ENCODE assay signal across 18 cellular contexts in genomic region chr1:163914785-163915413, GRCh38.
DNase-seq lines count a peak whose midpoint lies in the region; ATAC-seq and TF ChIP-seq lines count a peak whose summit lies in the region.
"Had no signal": no experiment of that assay in that cellular context is flagged by ENCODE, and none has a peak within 500 bp of the region (broad histone marks: within the 10 kb centered on the region; RNA-seq: fewer than 3 reads in every experiment).

No MANE protein-coding gene starts in this region.

- no peak overlapping the region for H3K27ac ChIP-seq in upper lobe of right lung

- H3K36me3 ChIP-seq in upper lobe of right lung: no peaks in the 10 kb centered on the region
- H3K36me3 ChIP-seq in MG63: no peaks in the 10 kb centered on the region

- TF ChIP-seq CTCF in upper lobe of right lung (IDR thresholded peaks at IDR 0.05): no peak

- no peak overlapping the region for H3K4me3 Mint-ChIP-seq in immature natural killer cell
- H3K4me3 Mint-ChIP-seq: activated naive CD4-positive, alpha-beta T cell treated with anti-CD3 and anti-CD28 coated beads, Interleukin-2, amount 50 U/mL, for 24 hours; naive thymus-derived CD4-positive, alpha-beta T cell; stimulated activated effector memory CD8-positive, alpha-beta T cell treated with anti-CD3 and anti-CD28 coated beads, Interleukin-12 subunit alpha, Interleukin-12 subunit beta, amount 100 ng/mL, for 72 hours had no signal

- DNase-seq in AG08395 (ENCODE audit: low spot score) (peak; percentile 8), immature natural killer cell (no peak), upper lobe of right lung (no peak), MG63 (no peak)
- DNase-seq in activated CD4-positive, alpha-beta T cell treated with anti-CD3 and anti-CD28 coated beads, Interleukin-2, amount 50 U/mL, for 1 hour: no peak
- DNase-seq: activated CD8-positive, alpha-beta memory T cell treated with anti-CD3 and anti-CD28 coated beads for 24 hours; caudate nucleus; naive thymus-derived CD4-positive, alpha-beta T cell; NCI-H1105; NCI-H524; retina; stimulated activated CD4-positive, alpha-beta T cell treated with anti-CD3 and anti-CD28 coated beads, Interleukin-2, amount 100 ng/mL, for 24 hours had no signal

- peaks cover 0 to 2% (median 0%) of the 10 kb centered on the region in 3 donors for H3K27me3 Mint-ChIP-seq in immature natural killer cell (ENCODE audit: low read depth in 3 of 3)
- H3K27me3 Mint-ChIP-seq: activated naive CD4-positive, alpha-beta T cell treated with anti-CD3 and anti-CD28 coated beads, Interleukin-2, amount 50 U/mL, for 24 hours; naive thymus-derived CD4-positive, alpha-beta T cell had no signal

- H3K27ac Mint-ChIP-seq in immature natural killer cell: no peak overlapping the region
- H3K27ac Mint-ChIP-seq: activated naive CD4-positive, alpha-beta T cell treated with anti-CD3 and anti-CD28 coated beads, Interleukin-2, amount 50 U/mL, for 24 hours; naive thymus-derived CD4-positive, alpha-beta T cell; stimulated activated effector memory CD8-positive, alpha-beta T cell treated with anti-CD3 and anti-CD28 coated beads, Interleukin-12 subunit alpha, Interleukin-12 subunit beta, amount 100 ng/mL, for 72 hours had no signal

- intact Hi-C loops in upper lobe of right lung (cut with DNase I): no loop called here

- H3K4me1 ChIP-seq in upper lobe of right lung: no peaks in the 10 kb centered on the region

- no peaks in the 10 kb centered on the region for H3K36me3 Mint-ChIP-seq in immature natural killer cell
- H3K36me3 Mint-ChIP-seq: activated naive CD4-positive, alpha-beta T cell treated with anti-CD3 and anti-CD28 coated beads, Interleukin-2, amount 50 U/mL, for 24 hours; naive thymus-derived CD4-positive, alpha-beta T cell; stimulated activated effector memory CD8-positive, alpha-beta T cell treated with anti-CD3 and anti-CD28 coated beads, Interleukin-12 subunit alpha, Interleukin-12 subunit beta, amount 100 ng/mL, for 72 hours had no signal

- no peaks in the 10 kb centered on the region for H3K27me3 ChIP-seq in upper lobe of right lung
- no peaks in the 10 kb centered on the region for H3K27me3 ChIP-seq in MG63

- H3K4me3 ChIP-seq in upper lobe of right lung (no peak overlapping the region), MG63 (no peak overlapping the region)

- peaks cover 4 to 21% of the 10 kb centered on the region in 2 donors for H3K4me1 Mint-ChIP-seq in immature natural killer cell
- H3K4me1 Mint-ChIP-seq: activated naive CD4-positive, alpha-beta T cell treated with anti-CD3 and anti-CD28 coated beads, Interleukin-2, amount 50 U/mL, for 24 hours; naive thymus-derived CD4-positive, alpha-beta T cell; stimulated activated effector memory CD8-positive, alpha-beta T cell treated with anti-CD3 and anti-CD28 coated beads, Interleukin-12 subunit alpha, Interleukin-12 subunit beta, amount 100 ng/mL, for 72 hours had no signal

- H3K9me3 Mint-ChIP-seq in immature natural killer cell: peaks cover 0 to 10% (median 0%) of the 10 kb centered on the region in 6 donors

- ATAC-seq in GM19328 (IDR thresholded peaks at IDR 0.05; ENCODE audit: unreplicated experiment) (peak; percentile 68), HG02678 (IDR thresholded peaks at IDR 0.05; ENCODE audit: unreplicated experiment) (peak; percentile 65), HG03460 (IDR thresholded peaks at IDR 0.05; ENCODE audit: unreplicated experiment) (peak; percentile 77), upper lobe of right lung (no peak)
- ATAC-seq: naive thymus-derived CD4-positive, alpha-beta T cell; Right ventricle myocardium inferior; stimulated activated effector memory CD8-positive, alpha-beta T cell treated with anti-CD3 and anti-CD28 coated beads, Interleukin-12 subunit alpha, Interleukin-12 subunit beta, amount 100 ng/mL, for 72 hours had no signal

- no peaks in the 10 kb centered on the region for H3K9me3 ChIP-seq in upper lobe of right lung
- H3K9me3 ChIP-seq in MG63: no peaks in the 10 kb centered on the region
